In genomic region chr22:18165356-18165755, GRCh38 we compare ENCODE assay signal across 1 cellular context. TPM values are rescaled to one million over a fixed set of nuclear protein-coding genes. Genes with fewer than 3 reads are reported as not detected.
"Had no signal": no experiment of that assay in that cellular context is flagged by ENCODE, and none has a peak within 500 bp of the region (broad histone marks: within the 10 kb centered on the region; RNA-seq: fewer than 3 reads in every experiment).

No MANE protein-coding gene starts in this region.

RNA-seq across cellular contexts. Expression of gene TUBA8, which starts 54.7 kb away (rescaled TPM):
- total RNA-seq: epithelial cell of proximal tubule had no signal
